ENCODE assay signal across 25 cellular contexts in genomic region chr6:56869346-56869745, GRCh38.
DNase-seq lines count a peak whose midpoint lies in the region; ATAC-seq, FAIRE-seq and TF ChIP-seq lines count a peak whose summit lies in the region.
"Had no signal": no experiment of that assay in that cellular context is flagged by ENCODE, and none has a peak within 500 bp of the region (broad histone marks: within the 10 kb centered on the region; RNA-seq: fewer than 3 reads in every experiment).

No MANE protein-coding gene starts in this region.

- no peaks in the 10 kb centered on the region for H3K27me3 Mint-ChIP-seq in WTC11 (ENCODE audit: low read depth)
- peaks cover 5% of the 10 kb centered on the region for H3K27me3 Mint-ChIP-seq in nephron progenitor cell (ENCODE audit: low read depth, poor library complexity)

- no peak for TF ChIP-seq RAD21 in HCT116 (IDR thresholded peaks at IDR 0.05; ENCODE audit: low read depth)

- peaks cover 55 to 57% of the 10 kb centered on the region in 2 experiments for H3K4me1 ChIP-seq in HCT116 (ENCODE audit: control insufficient read depth in 1 of 2, insufficient read depth in 2 of 2, low read length in 2 of 2)

- H3K4me3 Mint-ChIP-seq in WTC11 = no peak overlapping the region
- H3K4me3 Mint-ChIP-seq in nephron progenitor cell = no peak overlapping the region
- H3K4me3 Mint-ChIP-seq: activated naive CD8-positive, alpha-beta T cell; H9; immature natural killer cell had no signal

- H3K27ac ChIP-seq in AG04450 (ENCODE audit: low read depth, low read length) (peak overlapping the region; percentile 59), HCT116 (ENCODE audit: low read depth, low read length) (peak overlapping the region; percentile 57)
- H3K27ac ChIP-seq: heart right ventricle, left lung had no signal

- RAD21 ChIA-PET in HCT116 (lab: Charles Lee; ENCODE audit: low non-redundant PET in 1 of 2, low total read pairs in 2 of 2, uncharacterized antibody in 2 of 2, unreplicated experiment in 2 of 2) = no interaction called here

- POLR2A ChIA-PET in AG04450 (lab: Yijun Ruan, JAX) (interaction anchor here (0.6 kb wide), 1 partner anchor 499 kb away, joined by 3 read pairs; no protein-coding TSS in a partner anchor), HCT116 (lab: Charles Lee) (interaction anchor here (0.8 kb wide), 1 partner anchor 9 kb away, joined by 4 read pairs; no protein-coding TSS in a partner anchor), WTC11 (lab: Charles Lee) (no interaction called here)

- DNase-seq in AG04450 (ENCODE audit: low read depth, low spot score) (no peak), HCT116 (ENCODE audit: low read depth, low spot score) (no peak), WTC11 (ENCODE audit: low spot score) (no peak), nephron progenitor cell (no peak), GM10266 (ENCODE audit: extremely low spot score) (no peak), frontal cortex (ENCODE audit: low spot score in 2 of 2) (no peak), nucleus accumbens (lab: John Stamatoyannopoulos, UW) (no peak), NCI-H1436 treated with DMSO at 0.1 percent for 48 hours (lab: John Stamatoyannopoulos, UW) (no peak)
- DNase-seq: ACHN; activated CD4-positive, alpha-beta T cell treated with anti-CD3 and anti-CD28 coated beads for 48 hours; C1 segment of cervical spinal cord; H9; heart right ventricle; immature natural killer cell; Kasumi-1; left lung; NCI-H1417; NCI-H2107; NCI-H524; retina; Right ventricle myocardium superior; substantia nigra had no signal

- ATAC-seq in HCT116 (no peak), WTC11 (no peak)
- ATAC-seq: heart right ventricle had no signal

- H3K9me2 ChIP-seq in HCT116 (ENCODE audit: insufficient read depth) = no peaks in the 10 kb centered on the region

- H3K79me2 ChIP-seq in HCT116 (ENCODE audit: insufficient read depth, low read length) = peaks cover 28% of the 10 kb centered on the region

- peak overlapping the region; percentile 1 for H3K9ac ChIP-seq in HCT116 (ENCODE audit: low read length)

- TF ChIP-seq CTCF in AG04450 (IDR thresholded peaks at IDR 0.05; ENCODE audit: low read depth, low read length) (no peak), HCT116 (IDR thresholded peaks at IDR 0.05 in 2 of 3, conservative IDR thresholded peaks at IDR 0.05 in 1 of 3; ENCODE audit: borderline replicate concordance in 1 of 3, insufficient read depth in 1 of 3, low read depth in 2 of 3, low read length in 2 of 3) (no peak), WTC11 (IDR thresholded peaks at IDR 0.05) (no peak), nephron progenitor cell (IDR thresholded peaks at IDR 0.05) (no peak), GM10266 (IDR thresholded peaks at IDR 0.05; ENCODE audit: control insufficient read depth, insufficient read depth, low read depth, missing control alignments) (no peak)

- intact Hi-C loops in HCT116 (cut with micrococcal nuclease) = no loop called here

- H3K4me3 ChIP-seq in AG04450 (ENCODE audit: low read depth, low read length) (no peak overlapping the region), HCT116 (replicated peaks in 1 of 2; ENCODE audit: low read depth in 1 of 2, low read length in 2 of 2) (no peak overlapping the region)
- H3K4me3 ChIP-seq: heart right ventricle, left lung had no signal

- no peaks in the 10 kb centered on the region for H3K27me3 ChIP-seq in AG04450 (ENCODE audit: control insufficient read depth, insufficient read depth, low read length)
- H3K27me3 ChIP-seq in HCT116 (ENCODE audit: insufficient read depth, low read length) = no peaks in the 10 kb centered on the region
- H3K27me3 ChIP-seq: heart right ventricle, left lung had no signal

- H2AFZ ChIP-seq in HCT116 (ENCODE audit: low read depth, low read length, poor library complexity, severe bottlenecking) = no peak overlapping the region

- H3K9me3 ChIP-seq in AG04450 (ENCODE audit: control insufficient read depth, insufficient read depth, low read length) (no peaks in the 10 kb centered on the region), HCT116 (ENCODE audit: control insufficient read depth in 1 of 2, insufficient read depth in 1 of 2, low read depth in 1 of 2, low read length in 2 of 2) (no peaks in the 10 kb centered on the region)
- H3K9me3 ChIP-seq: heart right ventricle, left lung had no signal

- no peak for FAIRE-seq in frontal cortex (lab: Jason Lieb, UNC)
- FAIRE-seq: colon, urothelium cell line had no signal

- no peaks in the 10 kb centered on the region for H3K36me3 ChIP-seq in HCT116 (ENCODE audit: control insufficient read depth in 1 of 2, insufficient read depth in 2 of 2, low read length in 2 of 2)
- H3K36me3 ChIP-seq: heart right ventricle, left lung had no signal

- peak overlapping the region; percentile 62 for H3K4me2 ChIP-seq in HCT116 (ENCODE audit: low read length)

- no peaks in the 10 kb centered on the region for H4K20me1 ChIP-seq in HCT116 (ENCODE audit: insufficient read depth)

- CTCF ChIA-PET in AG04450 (lab: Charles Lee) = interaction anchor here (0.6 to 1.4 kb wide), 6 partner anchors 18 to 290 kb away, joined by 3 read pairs; no protein-coding TSS in a partner anchor
- CTCF ChIA-PET in HCT116 (lab: Charles Lee) = interaction anchor here (1.5 kb wide), 1 partner anchor 33 kb away, joined by 6 read pairs; no protein-coding TSS in a partner anchor
- CTCF ChIA-PET in WTC11 (lab: Charles Lee) = interaction anchor here (0.9 to 1.8 kb wide), 2 partner anchors 18 to 35 kb away, joined by 5 to 7 read pairs; no protein-coding TSS in a partner anchor

- H3K4me1 Mint-ChIP-seq in WTC11 = peaks cover 37% of the 10 kb centered on the region
- peaks cover 21% of the 10 kb centered on the region for H3K4me1 Mint-ChIP-seq in nephron progenitor cell
- H3K4me1 Mint-ChIP-seq: immature natural killer cell had no signal

- no TSS peak for BruUV-seq in HCT116 (replicated peaks; lab: Mats Ljungman, UMichigan)

- H3K36me3 Mint-ChIP-seq in WTC11 (no peaks in the 10 kb centered on the region), nephron progenitor cell (ENCODE audit: low read depth) (no peaks in the 10 kb centered on the region)
- H3K36me3 Mint-ChIP-seq: immature natural killer cell had no signal

- no peak for TF ChIP-seq POLR2A in HCT116 (IDR thresholded peaks at IDR 0.05; ENCODE audit: borderline replicate concordance, extremely low read depth, insufficient read depth, insufficient read length)

- H3K9me3 Mint-ChIP-seq in WTC11 = peaks cover under 1% of the 10 kb centered on the region
- no peaks in the 10 kb centered on the region for H3K9me3 Mint-ChIP-seq in nephron progenitor cell
- H3K9me3 Mint-ChIP-seq: H9, immature natural killer cell had no signal

- H3K27ac Mint-ChIP-seq in WTC11 (peak overlapping the region; percentile 25; the same call in 1 of the 2 replicates), nephron progenitor cell (peak overlapping the region; percentile 66)
- H3K27ac Mint-ChIP-seq: activated naive CD8-positive, alpha-beta T cell; immature natural killer cell had no signal

TF ChIP-seq in HCT116, 20 proteins besides CTCF, POLR2A, EP300 and RAD21 (continues in another document):
- TF ChIP-seq TCF7L2 (IDR thresholded peaks at IDR 0.05; ENCODE audit: borderline replicate concordance, extremely low read depth, insufficient read depth, insufficient read length) (no peak), YY1 (IDR thresholded peaks at IDR 0.05; ENCODE audit: extremely low read depth, insufficient replicate concordance, low read depth, low read length) (no peak), EZH2 (IDR thresholded peaks at IDR 0.05) (no peak), JUND (IDR thresholded peaks at IDR 0.05) (no peak), EGR1 (IDR thresholded peaks at IDR 0.05; ENCODE audit: low read depth) (no peak), CEBPB (IDR thresholded peaks at IDR 0.05; ENCODE audit: low read depth) (no peak)

TF ChIP-seq in WTC11, 78 proteins besides CTCF, POLR2A, EP300 and RAD21:
- no peak for TF ChIP-seq ARID4B (CRISPR knock-in tag; IDR thresholded peaks at IDR 0.05; ENCODE audit: borderline replicate concordance)
- TF ChIP-seq ZNF138 (CRISPR knock-in tag; conservative IDR thresholded peaks at IDR 0.05) = no peak
- no peak for TF ChIP-seq RORB (CRISPR knock-in tag; IDR thresholded peaks at IDR 0.05)
- no peak for TF ChIP-seq IRF1 (CRISPR knock-in tag; IDR thresholded peaks at IDR 0.05)
TF ChIP-seq in WTC11: peak in this region for 0.
